ENCODE assay signal across 25 cellular contexts in the genomic region with DNA sequence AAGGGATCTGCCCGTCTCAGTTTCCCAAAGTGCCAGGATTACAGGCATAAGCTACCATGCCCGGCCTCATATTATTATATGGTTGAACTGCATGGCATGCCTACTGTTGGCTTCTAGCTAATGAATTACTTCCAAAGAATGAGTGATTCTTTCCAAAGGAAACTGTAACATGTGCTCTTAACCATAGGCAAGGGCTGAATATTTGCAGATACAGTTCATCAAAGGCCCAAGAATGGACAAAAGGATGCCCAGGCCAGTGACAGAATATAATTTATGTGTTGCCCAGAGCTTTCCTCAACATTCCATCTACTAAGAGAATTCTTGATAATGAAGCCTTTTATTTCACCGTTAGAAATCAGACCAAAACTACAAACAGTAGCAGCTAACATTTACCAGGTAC. TPM values are rescaled to one million over a fixed set of nuclear protein-coding genes. Genes with fewer than 3 reads are reported as not detected.
"Had no signal": no experiment of that assay in that cellular context is flagged by ENCODE, and none has a peak within 500 bp of the region (broad histone marks: within the 10 kb centered on the region; RNA-seq: fewer than 3 reads in every experiment).

No MANE protein-coding gene starts in this region.

- H3K9ac ChIP-seq: neural progenitor cell had no signal

- H3K27ac Mint-ChIP-seq: activated CD4-positive, alpha-beta T cell treated with anti-CD3 and anti-CD28 coated beads, Interleukin-2, amount 10 ng/mL, durations not matched to agents 7 days and 5 days; activated naive CD4-positive, alpha-beta T cell treated with anti-CD3 and anti-CD28 coated beads, Interleukin-2, amount 50 U/mL, for 24 hours; mesothelial cell of epicardium; naive thymus-derived CD8-positive, alpha-beta T cell; neural progenitor cell; T-cell had no signal

- H3K9me3 ChIP-seq: heart left ventricle, lower lobe of right lung, sigmoid colon, spleen, thoracic aorta, upper lobe of left lung had no signal

- H3K4me1 ChIP-seq: lower lobe of right lung, sigmoid colon, spleen, upper lobe of left lung had no signal

- H3K4me3 Mint-ChIP-seq: activated CD4-positive, alpha-beta T cell treated with anti-CD3 and anti-CD28 coated beads, Interleukin-2, amount 10 ng/mL, durations not matched to agents 7 days and 5 days; activated naive CD4-positive, alpha-beta T cell treated with anti-CD3 and anti-CD28 coated beads, Interleukin-2, amount 50 U/mL, for 24 hours; mesothelial cell of epicardium; naive thymus-derived CD8-positive, alpha-beta T cell; neural progenitor cell; T-cell had no signal

- H3K9me3 Mint-ChIP-seq: activated CD4-positive, alpha-beta T cell treated with anti-CD3 and anti-CD28 coated beads, Interleukin-2, amount 10 ng/mL, durations not matched to agents 7 days and 5 days; activated naive CD4-positive, alpha-beta T cell treated with anti-CD3 and anti-CD28 coated beads, Interleukin-2, amount 50 U/mL, for 24 hours; mesothelial cell of epicardium; naive thymus-derived CD8-positive, alpha-beta T cell; neural progenitor cell; T-cell had no signal

- H3K4me2 ChIP-seq: neural progenitor cell had no signal

- H3K27me3 Mint-ChIP-seq: activated CD4-positive, alpha-beta T cell treated with anti-CD3 and anti-CD28 coated beads, Interleukin-2, amount 10 ng/mL, durations not matched to agents 7 days and 5 days; activated naive CD4-positive, alpha-beta T cell treated with anti-CD3 and anti-CD28 coated beads, Interleukin-2, amount 50 U/mL, for 24 hours; naive thymus-derived CD8-positive, alpha-beta T cell; T-cell had no signal

- ATAC-seq: esophagus mucosa; heart left ventricle; lower lobe of right lung; naive thymus-derived CD8-positive, alpha-beta T cell; T-cell had no signal

- H3K36me3 ChIP-seq: brain microvascular endothelial cell, lower lobe of right lung, neural progenitor cell, sigmoid colon, spleen, thoracic aorta, upper lobe of left lung, WERI-Rb-1 had no signal

- H3K4me3 ChIP-seq: heart left ventricle, lower lobe of right lung, neural progenitor cell, sigmoid colon, spleen, thoracic aorta, upper lobe of left lung had no signal

- H3K27me3 ChIP-seq: brain microvascular endothelial cell, heart left ventricle, neural progenitor cell, sigmoid colon, spleen, upper lobe of left lung had no signal

- H3K27ac ChIP-seq: brain microvascular endothelial cell, heart left ventricle, lower lobe of right lung, neural progenitor cell, sigmoid colon, spleen, thoracic aorta, upper lobe of left lung, WERI-Rb-1 had no signal

- DNase-seq: activated CD4-positive, alpha-beta T cell treated with anti-CD3 and anti-CD28 coated beads, Interleukin-2, amount 10 ng/mL, durations not matched to agents 7 days and 5 days; activated CD4-positive, CD25-positive, alpha-beta regulatory T cell treated with anti-CD3 and anti-CD28 coated beads, Interleukin-2, amount 50 U/mL, for 72 hours; activated gamma-delta T cell treated with Interleukin-2 at 50 U/mL for 16 hours; activated T-cell treated with anti-CD3 and anti-CD28 coated beads, Interleukin-2, amount 50 U/mL, for 1 hour; anterior cingulate cortex; brain microvascular endothelial cell; caudate nucleus; dermis blood vessel endothelial cell; effector CD8-positive, alpha-beta T cell; heart left ventricle; lower lobe of right lung; naive thymus-derived CD8-positive, alpha-beta T cell; retina; sigmoid colon; spleen; stimulated activated CD4-positive, alpha-beta T cell treated with anti-CD3 and anti-CD28 coated beads, Interleukin-4, amount 100 ng/mL, for 1 hour; stimulated activated naive CD4-positive, alpha-beta T cell treated with Interleukin-2 at 50 U/mL for 16 hours; T-cell; upper lobe of left lung; WERI-Rb-1 had no signal

- H3K36me3 Mint-ChIP-seq: mesothelial cell of epicardium, neural progenitor cell had no signal

- H2AFZ ChIP-seq: neural progenitor cell had no signal

RNA-seq across cellular contexts. Expression of gene CCDC89, which starts 27.0 kb away (rescaled TPM):
- total RNA-seq: dermis blood vessel endothelial cell had no signal
- polyA plus RNA-seq: naive thymus-derived CD8-positive, alpha-beta T cell had no signal
